In genomic region chr13:60647547-60647946, GRCh38 we compare ENCODE assay signal across 1 cellular context.
TF ChIP-seq lines count a peak whose summit lies in the region.

No MANE protein-coding gene starts in this region.

TF ChIP-seq in WTC11, 78 proteins besides CTCF, POLR2A, EP300 and RAD21 (continued from another document):
- TF ChIP-seq, protein P1, sequence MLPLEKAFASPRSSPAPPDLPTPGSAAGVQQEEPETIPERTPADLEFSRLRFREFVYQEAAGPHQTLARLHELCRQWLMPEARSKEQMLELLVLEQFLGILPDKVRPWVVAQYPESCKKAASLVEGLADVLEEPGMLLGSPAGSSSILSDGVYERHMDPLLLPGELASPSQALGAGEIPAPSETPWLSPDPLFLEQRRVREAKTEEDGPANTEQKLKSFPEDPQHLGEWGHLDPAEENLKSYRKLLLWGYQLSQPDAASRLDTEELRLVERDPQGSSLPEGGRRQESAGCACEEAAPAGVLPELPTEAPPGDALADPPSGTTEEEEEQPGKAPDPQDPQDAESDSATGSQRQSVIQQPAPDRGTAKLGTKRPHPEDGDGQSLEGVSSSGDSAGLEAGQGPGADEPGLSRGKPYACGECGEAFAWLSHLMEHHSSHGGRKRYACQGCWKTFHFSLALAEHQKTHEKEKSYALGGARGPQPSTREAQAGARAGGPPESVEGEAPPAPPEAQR (CRISPR knock-in tag; IDR thresholded peaks at IDR 0.05): no peak
- TF ChIP-seq RORB (CRISPR knock-in tag; IDR thresholded peaks at IDR 0.05) (no peak), SMAD4 (CRISPR knock-in tag; IDR thresholded peaks at IDR 0.05) (no peak), GTF2I (CRISPR knock-in tag; conservative IDR thresholded peaks at IDR 0.05) (no peak), KAT7 (CRISPR knock-in tag; IDR thresholded peaks at IDR 0.05; ENCODE audit: borderline replicate concordance) (no peak), IRF1 (CRISPR knock-in tag; IDR thresholded peaks at IDR 0.05) (no peak)
- TF ChIP-seq, protein P2, sequence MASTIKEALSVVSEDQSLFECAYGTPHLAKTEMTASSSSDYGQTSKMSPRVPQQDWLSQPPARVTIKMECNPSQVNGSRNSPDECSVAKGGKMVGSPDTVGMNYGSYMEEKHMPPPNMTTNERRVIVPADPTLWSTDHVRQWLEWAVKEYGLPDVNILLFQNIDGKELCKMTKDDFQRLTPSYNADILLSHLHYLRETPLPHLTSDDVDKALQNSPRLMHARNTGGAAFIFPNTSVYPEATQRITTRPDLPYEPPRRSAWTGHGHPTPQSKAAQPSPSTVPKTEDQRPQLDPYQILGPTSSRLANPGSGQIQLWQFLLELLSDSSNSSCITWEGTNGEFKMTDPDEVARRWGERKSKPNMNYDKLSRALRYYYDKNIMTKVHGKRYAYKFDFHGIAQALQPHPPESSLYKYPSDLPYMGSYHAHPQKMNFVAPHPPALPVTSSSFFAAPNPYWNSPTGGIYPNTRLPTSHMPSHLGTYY (CRISPR knock-in tag; IDR thresholded peaks at IDR 0.05): no peak
- TF ChIP-seq, protein P3, sequence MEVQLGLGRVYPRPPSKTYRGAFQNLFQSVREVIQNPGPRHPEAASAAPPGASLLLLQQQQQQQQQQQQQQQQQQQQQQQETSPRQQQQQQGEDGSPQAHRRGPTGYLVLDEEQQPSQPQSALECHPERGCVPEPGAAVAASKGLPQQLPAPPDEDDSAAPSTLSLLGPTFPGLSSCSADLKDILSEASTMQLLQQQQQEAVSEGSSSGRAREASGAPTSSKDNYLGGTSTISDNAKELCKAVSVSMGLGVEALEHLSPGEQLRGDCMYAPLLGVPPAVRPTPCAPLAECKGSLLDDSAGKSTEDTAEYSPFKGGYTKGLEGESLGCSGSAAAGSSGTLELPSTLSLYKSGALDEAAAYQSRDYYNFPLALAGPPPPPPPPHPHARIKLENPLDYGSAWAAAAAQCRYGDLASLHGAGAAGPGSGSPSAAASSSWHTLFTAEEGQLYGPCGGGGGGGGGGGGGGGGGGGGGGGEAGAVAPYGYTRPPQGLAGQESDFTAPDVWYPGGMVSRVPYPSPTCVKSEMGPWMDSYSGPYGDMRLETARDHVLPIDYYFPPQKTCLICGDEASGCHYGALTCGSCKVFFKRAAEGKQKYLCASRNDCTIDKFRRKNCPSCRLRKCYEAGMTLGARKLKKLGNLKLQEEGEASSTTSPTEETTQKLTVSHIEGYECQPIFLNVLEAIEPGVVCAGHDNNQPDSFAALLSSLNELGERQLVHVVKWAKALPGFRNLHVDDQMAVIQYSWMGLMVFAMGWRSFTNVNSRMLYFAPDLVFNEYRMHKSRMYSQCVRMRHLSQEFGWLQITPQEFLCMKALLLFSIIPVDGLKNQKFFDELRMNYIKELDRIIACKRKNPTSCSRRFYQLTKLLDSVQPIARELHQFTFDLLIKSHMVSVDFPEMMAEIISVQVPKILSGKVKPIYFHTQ (CRISPR knock-in tag; IDR thresholded peaks at IDR 0.05): no peak
